ENCODE assay signal across 1 cellular context in genomic region chr3:13496879-13497278, GRCh38.
A peak's percentile ranks its signal among the peaks of the same experiment; 100 is the strongest.
TF ChIP-seq lines count a peak whose summit lies in the region.

No MANE protein-coding gene starts in this region.

TF ChIP-seq in HepG2, 621 proteins besides CTCF, POLR2A, EP300 and RAD21:
- TF ChIP-seq HMGA1 (CRISPR knock-in tag; conservative IDR thresholded peaks at IDR 0.05): no peak
- no peak for TF ChIP-seq RXRB (CRISPR knock-in tag; IDR thresholded peaks at IDR 0.05; ENCODE audit: borderline replicate concordance)
- TF ChIP-seq GZF1 (CRISPR knock-in tag; IDR thresholded peaks at IDR 0.05): peak; percentile 54; the same call in 1 of the 2 replicates
TF ChIP-seq in HepG2: peak in this region for 1.
